ENCODE assay signal across 32 cellular contexts in the genomic region with DNA sequence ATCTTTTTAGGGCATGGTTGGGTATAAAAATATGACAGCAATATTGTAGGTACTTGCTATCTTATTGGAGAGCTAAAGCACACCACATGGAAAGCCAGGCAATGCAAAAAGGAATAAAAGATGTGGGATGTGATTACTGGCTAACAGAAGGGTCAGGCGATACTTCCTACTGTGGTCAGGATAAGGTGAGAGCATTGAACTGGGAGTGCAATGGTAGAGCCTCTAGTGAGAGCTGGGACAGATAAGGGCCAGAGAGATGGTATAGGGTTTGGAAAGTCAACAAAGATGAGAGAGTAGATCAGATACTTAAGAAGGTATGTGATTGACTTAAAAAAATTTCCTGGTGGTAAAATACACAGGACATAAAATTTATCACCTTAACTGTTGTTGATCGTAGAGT.
DNase-seq lines count a peak whose midpoint lies in the region; ATAC-seq, FAIRE-seq and TF ChIP-seq lines count a peak whose summit lies in the region.
"Had no signal": no experiment of that assay in that cellular context is flagged by ENCODE, and none has a peak within 500 bp of the region (broad histone marks: within the 10 kb centered on the region; RNA-seq: fewer than 3 reads in every experiment).

No MANE protein-coding gene starts in this region.

- WGBS in K562 (ENCODE audit: insufficient coverage, low coverage, missing lambda C conversion rate) = 35% methylated on average over 2 of the region's 2 CpGs
- WGBS in mesendoderm (ENCODE audit: extremely low coverage, insufficient coverage, low lambda C conversion rate) = no CpG with 5 or more reads among the region's 2 CpGs
- WGBS in right cardiac atrium = 90% methylated on average over 2 of the region's 2 CpGs

- H3K36me3 ChIP-seq in K562 (ENCODE audit: control insufficient read depth, insufficient read depth, low read length) (no peaks in the 10 kb centered on the region), mesendoderm (ENCODE audit: control insufficient read depth, insufficient read depth, low read length) (no peaks in the 10 kb centered on the region)
- H3K36me3 ChIP-seq: BE2C; BLaER1; BLaER1 treated with 17β-estradiol and CSF1 and Interleukin-3, amounts not matched to agents 10 nM and 100 nM had no signal

- TF ChIP-seq EP300 in K562 (IDR thresholded peaks at IDR 0.05; ENCODE audit: low read length) = no peak

- H3K27ac ChIP-seq in K562 (ENCODE audit: extremely low read depth, low read depth, low read length) (no peak overlapping the region), mesendoderm (ENCODE audit: low read depth, low read length) (no peak overlapping the region), right cardiac atrium (ENCODE audit: low read length) (no peak overlapping the region)
- H3K27ac ChIP-seq: 22Rv1; A549; BLaER1; BLaER1 treated with 17β-estradiol and CSF1 and Interleukin-3, amounts not matched to agents 10 nM and 100 nM; C4-2B had no signal

- TF ChIP-seq RAD21 in K562 (CRISPR knock-in tag; conservative IDR thresholded peaks at IDR 0.05 in 1 of 2, IDR thresholded peaks at IDR 0.05 in 1 of 2) = no peak

- BruUV-seq in K562 (replicated peaks; lab: Mats Ljungman, UMichigan) = no TSS peak

- H3K4me1 Mint-ChIP-seq in progenitor cell of endocrine pancreas (ENCODE audit: low read depth) = peaks cover 6% of the 10 kb centered on the region
- H3K4me1 Mint-ChIP-seq: B cell; CD14-positive monocyte; CD4-positive, alpha-beta memory T cell; CD4-positive, CD25-positive, alpha-beta regulatory T cell; CD8-positive, alpha-beta memory T cell had no signal

- no peak overlapping the region for H4K5ac ChIP-seq in mesendoderm (ENCODE audit: low read length)

- H3K4ac ChIP-seq in mesendoderm (ENCODE audit: low read depth, low read length) = no peak overlapping the region

- no peak overlapping the region for H3K23ac ChIP-seq in mesendoderm (ENCODE audit: low read length)

- peak; percentile 86 for ATAC-seq in K562
- no peak for ATAC-seq in right cardiac atrium
- ATAC-seq: A549; CD8-positive, alpha-beta T cell had no signal

- no peak overlapping the region for H3K18ac ChIP-seq in mesendoderm (ENCODE audit: low read length)

- no peaks in the 10 kb centered on the region for H3K9me1 ChIP-seq in K562 (ENCODE audit: control insufficient read depth, insufficient read depth, low read length)

- TF ChIP-seq CTCF in K562 (IDR thresholded peaks at IDR 0.05 in 2 of 3, conservative IDR thresholded peaks at IDR 0.05 in 1 of 3; ENCODE audit: insufficient read depth in 2 of 3, low read depth in 1 of 3, low read length in 3 of 3) (no peak), progenitor cell of endocrine pancreas (IDR thresholded peaks at IDR 0.05; ENCODE audit: unreplicated experiment) (no peak)

- in situ Hi-C loops in K562 (cut with MboI) = no loop called here

- FAIRE-seq in K562 (lab: Jason Lieb, UNC) = peak; percentile 67
- FAIRE-seq: A204.1, A549, D721Med had no signal

- no peak overlapping the region for H3K27ac Mint-ChIP-seq in progenitor cell of endocrine pancreas
- H3K27ac Mint-ChIP-seq: B cell; CD14-positive monocyte; CD4-positive, alpha-beta T cell; CD4-positive, CD25-positive, alpha-beta regulatory T cell; CD8-positive, alpha-beta memory T cell; CD8-positive, alpha-beta T cell had no signal

- no peaks in the 10 kb centered on the region for H3K79me1 ChIP-seq in mesendoderm (ENCODE audit: low read length)

- no peak for TF ChIP-seq POLR2A in K562 (conservative IDR thresholded peaks at IDR 0.05)

- H3K4me3 ChIP-seq in K562 (no peak overlapping the region), mesendoderm (ENCODE audit: low read length) (no peak overlapping the region), right cardiac atrium (ENCODE audit: low read length) (no peak overlapping the region)
- H3K4me3 ChIP-seq: A549; BLaER1; BLaER1 treated with 17β-estradiol and CSF1 and Interleukin-3, amounts not matched to agents 10 nM and 100 nM had no signal

- POLR2A ChIA-PET in K562 (lab: Yijun Ruan, JAX) = interaction anchor here (0.9 to 2.4 kb wide), 3 partner anchors 8 to 12 kb away, joined by 4 to 9 read pairs (median 7); no protein-coding TSS in a partner anchor

- no peaks in the 10 kb centered on the region for H3K27me3 ChIP-seq in K562 (ENCODE audit: control insufficient read depth in 2 of 2, insufficient read depth in 2 of 2, low read length in 2 of 2)
- H3K27me3 ChIP-seq in mesendoderm (ENCODE audit: insufficient read depth, low read length, poor library complexity) = no peaks in the 10 kb centered on the region
- no peaks in the 10 kb centered on the region for H3K27me3 ChIP-seq in right cardiac atrium (ENCODE audit: control insufficient read depth, insufficient read depth)
- H3K27me3 ChIP-seq: BE2C; BLaER1; BLaER1 treated with 17β-estradiol and CSF1 and Interleukin-3, amounts not matched to agents 10 nM and 100 nM had no signal

- H2BK15ac ChIP-seq in mesendoderm (replicated peaks; ENCODE audit: low read depth) = no peak overlapping the region

- intact Hi-C loops in K562 (cut with micrococcal nuclease) = no loop called here
- intact Hi-C loops in right cardiac atrium (cut with DNase I) = no loop called here

- H2AK5ac ChIP-seq in mesendoderm (ENCODE audit: low read length) = no peak overlapping the region

- CTCF ChIA-PET in K562 (lab: Yijun Ruan, JAX; ENCODE audit: low intra/inter-chr PET ratio) = no interaction called here

- H3K9me3 ChIP-seq in K562 (replicated peaks; ENCODE audit: control insufficient read depth, insufficient read depth, low read depth, low read length) = no peaks in the 10 kb centered on the region
- no peaks in the 10 kb centered on the region for H3K9me3 ChIP-seq in right cardiac atrium (ENCODE audit: control insufficient read depth, low read length)
- H3K9me3 ChIP-seq: A549; BE2C; BLaER1; BLaER1 treated with 17β-estradiol and CSF1 and Interleukin-3, amounts not matched to agents 10 nM and 100 nM; Caco-2 had no signal

- no peaks in the 10 kb centered on the region for H4K20me1 ChIP-seq in K562 (replicated peaks; ENCODE audit: control insufficient read depth, insufficient read depth, low read length)
- H4K20me1 ChIP-seq: BLaER1; BLaER1 treated with 17β-estradiol and CSF1 and Interleukin-3, amounts not matched to agents 10 nM and 100 nM had no signal

- no peak overlapping the region for H3K4me3 Mint-ChIP-seq in progenitor cell of endocrine pancreas (ENCODE audit: low read depth)
- H3K4me3 Mint-ChIP-seq: B cell; CD14-positive monocyte; CD4-positive, alpha-beta memory T cell; CD4-positive, alpha-beta T cell; CD4-positive, CD25-positive, alpha-beta regulatory T cell; CD8-positive, alpha-beta memory T cell; CD8-positive, alpha-beta T cell had no signal

- H3K56ac ChIP-seq in mesendoderm (ENCODE audit: low read length) = no peak overlapping the region

- no peaks in the 10 kb centered on the region for H3K36me3 Mint-ChIP-seq in progenitor cell of endocrine pancreas (ENCODE audit: insufficient read depth)
- H3K36me3 Mint-ChIP-seq: CD14-positive monocyte; CD4-positive, alpha-beta memory T cell; CD4-positive, CD25-positive, alpha-beta regulatory T cell; CD8-positive, alpha-beta memory T cell; CD8-positive, alpha-beta T cell had no signal

- peaks cover 13% of the 10 kb centered on the region for H3K27me3 Mint-ChIP-seq in progenitor cell of endocrine pancreas
- H3K27me3 Mint-ChIP-seq: B cell; CD4-positive, alpha-beta T cell had no signal

- no peak overlapping the region for H2AFZ ChIP-seq in K562 (ENCODE audit: low read depth, low read length)

- H3K4me1 ChIP-seq in K562 (replicated peaks in 1 of 2; ENCODE audit: control insufficient read depth in 2 of 2, insufficient read depth in 2 of 2, low read length in 2 of 2) (peaks cover 0 to 8% of the 10 kb centered on the region in 2 experiments; a peak in 2 of 5 replicates), mesendoderm (ENCODE audit: control insufficient read depth, low read depth, low read length) (no peaks in the 10 kb centered on the region), right cardiac atrium (ENCODE audit: control insufficient read depth, insufficient read depth, low read length) (no peaks in the 10 kb centered on the region)
- H3K4me1 ChIP-seq: A549; BLaER1; BLaER1 treated with 17β-estradiol and CSF1 and Interleukin-3, amounts not matched to agents 10 nM and 100 nM; Caco-2 had no signal

- no peak overlapping the region for H3K4me2 ChIP-seq in K562 (ENCODE audit: insufficient read depth, low read length)
- H3K4me2 ChIP-seq in mesendoderm (ENCODE audit: low read length) = no peak overlapping the region
- H3K4me2 ChIP-seq: A549; BLaER1; BLaER1 treated with 17β-estradiol and CSF1 and Interleukin-3, amounts not matched to agents 10 nM and 100 nM had no signal

- no peak overlapping the region for H2BK5ac ChIP-seq in mesendoderm (ENCODE audit: low read length)

- DNase-seq in K562 (ENCODE audit: extremely low read depth in 1 of 4, low spot score in 3 of 4) (peak; percentile 22 to 56 (median 34)), mesendoderm (peak; percentile 42), progenitor cell of endocrine pancreas (ENCODE audit: low spot score, unreplicated experiment) (no peak), right cardiac atrium (no peak)
- DNase-seq: 8988T; ACHN; AML-193; BE2C; C1 segment of cervical spinal cord; Caco-2; Calu3; CD4-positive, alpha-beta memory T cell; CD4-positive, alpha-beta T cell; CD4-positive, CD25-positive, alpha-beta regulatory T cell; CD8-positive, alpha-beta memory T cell; CD8-positive, alpha-beta T cell; COR-L47; DMS 273 treated with DMSO at 0.1 percent for 48 hours; DMS153; DMS79; DMS79 treated with DMSO at 0.1 percent for 48 hours; DND-41; EL had no signal

- no peaks in the 10 kb centered on the region for H3K79me2 ChIP-seq in K562 (ENCODE audit: control insufficient read depth, insufficient read depth, low read length)
- H3K79me2 ChIP-seq in mesendoderm (ENCODE audit: control insufficient read depth, insufficient read depth, low read length) = no peaks in the 10 kb centered on the region

- no peak overlapping the region for H4K8ac ChIP-seq in mesendoderm (ENCODE audit: low read depth, low read length)

- no peaks in the 10 kb centered on the region for H3K9me3 Mint-ChIP-seq in progenitor cell of endocrine pancreas (ENCODE audit: low read depth)
- H3K9me3 Mint-ChIP-seq: CD4-positive, alpha-beta memory T cell; CD4-positive, alpha-beta T cell; CD8-positive, alpha-beta memory T cell; CD8-positive, alpha-beta T cell had no signal

- no peak overlapping the region for H3K9ac ChIP-seq in K562 (ENCODE audit: insufficient read depth in 1 of 2, low read depth in 2 of 2, low read length in 2 of 2)
- H3K9ac ChIP-seq in mesendoderm (ENCODE audit: low read length) = no peak overlapping the region
- H3K9ac ChIP-seq: BLaER1; BLaER1 treated with 17β-estradiol and CSF1 and Interleukin-3, amounts not matched to agents 10 nM and 100 nM had no signal

- H2BK120ac ChIP-seq in mesendoderm (ENCODE audit: low read depth, low read length) = no peak overlapping the region

TF ChIP-seq in K562, 482 proteins besides CTCF, POLR2A, EP300 and RAD21 (continues in another document):
- TF ChIP-seq STAT5A (IDR thresholded peaks at IDR 0.05; ENCODE audit: borderline replicate concordance, low read length) (peak; percentile 60; the same call in 1 of the 2 replicates), NFE2 (IDR thresholded peaks at IDR 0.05; ENCODE audit: low read depth) (no peak), CBFA2T2 (conservative IDR thresholded peaks at IDR 0.05) (peak; percentile 69), PHF21A (IDR thresholded peaks at IDR 0.05; ENCODE audit: borderline replicate concordance, low read depth) (no peak), POLR2B (IDR thresholded peaks at IDR 0.05; ENCODE audit: low read depth, partially characterized antibody) (no peak)

Comparison
In these comparisons a context has a peak if more than half of its experiments do, and no peak if none do; other contexts are left out.
1. DNase-seq: peak in K562 (4 of 4) and mesendoderm (single experiment); none in progenitor cell of endocrine pancreas (single experiment) and right cardiac atrium (0 of 3).